ENCODE assay signal across 25 cellular contexts in the genomic region with DNA sequence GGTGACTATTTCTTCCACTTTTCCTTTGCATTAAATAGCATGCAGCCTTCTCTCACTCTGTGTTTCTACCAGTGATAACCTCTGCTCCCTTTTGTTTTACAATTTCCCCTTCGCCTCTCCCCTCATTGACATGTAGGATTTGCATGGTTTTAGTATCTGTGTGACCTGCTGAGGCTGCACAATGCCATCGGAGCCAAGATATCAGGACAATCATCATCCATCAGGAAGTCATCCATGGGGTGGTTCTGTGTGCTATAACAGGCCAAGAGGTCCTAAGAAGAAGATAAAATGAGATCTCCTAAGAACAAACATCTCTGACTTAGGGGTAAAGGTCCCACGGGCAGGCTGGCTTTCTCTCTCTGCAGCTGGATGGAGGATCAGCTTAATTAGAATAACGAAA.
"Had no signal": no experiment of that assay in that cellular context is flagged by ENCODE, and none has a peak within 500 bp of the region (broad histone marks: within the 10 kb centered on the region; RNA-seq: fewer than 3 reads in every experiment).

No MANE protein-coding gene starts in this region.

- H3K4me3 Mint-ChIP-seq: activated CD4-positive, alpha-beta T cell treated with anti-CD3 and anti-CD28 coated beads, Interleukin-2, amount 10 ng/mL, durations not matched to agents 7 days and 5 days; activated CD8-positive, alpha-beta T cell treated with anti-CD3 and anti-CD28 coated beads for 36 hours; activated T-cell treated with anti-CD3 and anti-CD28 coated beads, Interleukin-2, amount 50 U/mL, for 4 hours; naive thymus-derived CD4-positive, alpha-beta T cell had no signal

- ATAC-seq: activated CD8-positive, alpha-beta T cell treated with anti-CD3 and anti-CD28 coated beads for 36 hours; activated naive CD4-positive, alpha-beta T cell treated with anti-CD3 and anti-CD28 coated beads, Interleukin-2, amount 50 U/mL, for 72 hours; activated T-cell treated with anti-CD3 and anti-CD28 coated beads, Interleukin-2, amount 50 U/mL, for 4 hours; body of pancreas; naive thymus-derived CD4-positive, alpha-beta T cell; pancreas; upper lobe of right lung had no signal

- H3K27me3 Mint-ChIP-seq: activated CD8-positive, alpha-beta T cell treated with anti-CD3 and anti-CD28 coated beads for 36 hours had no signal

- H3K4me1 Mint-ChIP-seq: activated CD4-positive, alpha-beta T cell treated with anti-CD3 and anti-CD28 coated beads, Interleukin-2, amount 10 ng/mL, durations not matched to agents 7 days and 5 days; naive thymus-derived CD4-positive, alpha-beta T cell had no signal

- DNase-seq: activated CD4-positive, alpha-beta T cell treated with anti-CD3 and anti-CD28 coated beads for 1 hour; activated CD4-positive, alpha-beta T cell treated with anti-CD3 and anti-CD28 coated beads, Interleukin-2, amount 10 ng/mL, durations not matched to agents 7 days and 5 days; activated CD8-positive, alpha-beta T cell treated with anti-CD3 and anti-CD28 coated beads for 36 hours; activated T-cell treated with anti-CD3 and anti-CD28 coated beads, Interleukin-2, amount 50 U/mL, for 4 hours; adrenal gland; aorta; body of pancreas; dermis blood vessel endothelial cell; effector CD8-positive, alpha-beta T cell; midbrain; naive thymus-derived CD4-positive, alpha-beta T cell; pancreas; retina; stimulated activated CD4-positive, alpha-beta T cell treated with anti-CD3 and anti-CD28 coated beads, Interleukin-15, amount 100 ng/mL, for 24 hours; stimulated activated CD4-positive, alpha-beta T cell treated with anti-CD3 and anti-CD28 coated beads, Interleukin-2, amount 100 ng/mL, for 24 hours; stimulated activated naive CD4-positive, alpha-beta T cell; T-helper 2 cell; tibial artery; upper lobe of right lung had no signal

- H3K36me3 Mint-ChIP-seq: activated naive CD4-positive, alpha-beta T cell treated with anti-CD3 and anti-CD28 coated beads, Interleukin-2, amount 50 U/mL, for 72 hours; naive thymus-derived CD4-positive, alpha-beta T cell had no signal

- H3K36me3 ChIP-seq: adrenal gland, pancreas, prostate gland, suprapubic skin, tibial artery, upper lobe of right lung had no signal

- H3K9me3 ChIP-seq: adrenal gland, body of pancreas, pancreas, prostate gland, suprapubic skin, tibial artery, upper lobe of right lung had no signal

- H3K4me1 ChIP-seq: body of pancreas, pancreas, prostate gland had no signal

- FAIRE-seq: colon, frontal cortex, pancreas had no signal

- H3K27ac Mint-ChIP-seq: activated CD4-positive, alpha-beta T cell treated with anti-CD3 and anti-CD28 coated beads, Interleukin-2, amount 10 ng/mL, durations not matched to agents 7 days and 5 days; activated CD8-positive, alpha-beta T cell treated with anti-CD3 and anti-CD28 coated beads for 36 hours; activated naive CD4-positive, alpha-beta T cell treated with anti-CD3 and anti-CD28 coated beads, Interleukin-2, amount 50 U/mL, for 72 hours; activated T-helper 2 cell treated with anti-CD3 and anti-CD28 coated beads, Interferon-gamma antibody, Interleukin-2, Interleukin-4, amounts not matched to agents 10 μg/mL and 5 μg/mL and 100 μg/mL, durations not matched to agents 14 hours and 24 hours and 36 hours; naive thymus-derived CD4-positive, alpha-beta T cell had no signal

- H3K4me3 ChIP-seq: adrenal gland, body of pancreas, pancreas, prostate gland, suprapubic skin, tibial artery, upper lobe of right lung had no signal

- H3K27me3 ChIP-seq: adrenal gland, body of pancreas, pancreas, suprapubic skin, tibial artery, upper lobe of right lung had no signal

- H3K9me3 Mint-ChIP-seq: activated CD4-positive, alpha-beta T cell treated with anti-CD3 and anti-CD28 coated beads, Interleukin-2, amount 10 ng/mL, durations not matched to agents 7 days and 5 days; activated CD8-positive, alpha-beta T cell treated with anti-CD3 and anti-CD28 coated beads for 36 hours; activated naive CD4-positive, alpha-beta T cell treated with anti-CD3 and anti-CD28 coated beads, Interleukin-2, amount 50 U/mL, for 72 hours; activated T-cell treated with anti-CD3 and anti-CD28 coated beads, Interleukin-2, amount 50 U/mL, for 4 hours; activated T-helper 2 cell treated with anti-CD3 and anti-CD28 coated beads, Interferon-gamma antibody, Interleukin-2, Interleukin-4, amounts not matched to agents 10 μg/mL and 5 μg/mL and 100 μg/mL, durations not matched to agents 14 hours and 24 hours and 36 hours; naive thymus-derived CD4-positive, alpha-beta T cell had no signal

- H3K27ac ChIP-seq: adrenal gland, body of pancreas, pancreas, prostate gland, suprapubic skin, tibial artery, upper lobe of right lung had no signal
